ENCODE assay signal across 22 cellular contexts in genomic region chr17:48488548-48489106, GRCh38. TPM values are rescaled to one million over a fixed set of nuclear protein-coding genes. Genes with fewer than 3 reads are reported as not detected.
DNase-seq lines count a peak whose midpoint lies in the region; ATAC-seq, FAIRE-seq and TF ChIP-seq lines count a peak whose summit lies in the region.
"Had no signal": no experiment of that assay in that cellular context is flagged by ENCODE, and none has a peak within 500 bp of the region (broad histone marks: within the 10 kb centered on the region; RNA-seq: fewer than 3 reads in every experiment).

No MANE protein-coding gene starts in this region.

- FAIRE-seq in RCC 7860 (lab: Jason Lieb, UNC): no peak
- FAIRE-seq: frontal cortex, GM12891 had no signal

- in situ Hi-C loops in gastrocnemius medialis (cut with MboI; ENCODE audit: low sequenced_read_pairs in 4 of 4): no loop called here

- H3K4me3 ChIP-seq in spleen (no peak overlapping the region), gastrocnemius medialis (no peak overlapping the region)
- H3K4me3 ChIP-seq: lung, thoracic aorta had no signal

- H3K27ac ChIP-seq in spleen (no peak overlapping the region), gastrocnemius medialis (no peak overlapping the region)
- H3K27ac ChIP-seq: brain microvascular endothelial cell, thoracic aorta had no signal

- H3K36me3 Mint-ChIP-seq in natural killer cell treated with Interleukin-12 subunit alpha and Interleukin-12 subunit beta and Interleukin-15 and Interleukin-18, amount 100 ng/mL, for 72 hours: no peaks in the 10 kb centered on the region
- H3K36me3 Mint-ChIP-seq in natural killer cell: no peaks in the 10 kb centered on the region
- H3K36me3 Mint-ChIP-seq in type B pancreatic cell: no peaks in the 10 kb centered on the region
- H3K36me3 Mint-ChIP-seq: activated naive CD8-positive, alpha-beta T cell treated with anti-CD3 and anti-CD28 coated beads for 36 hours had no signal

- no peak for ATAC-seq in natural killer cell treated with Interleukin-12 subunit alpha and Interleukin-12 subunit beta and Interleukin-15 and Interleukin-18, amount 100 ng/mL, for 72 hours
- ATAC-seq in natural killer cell: no peak
- no peak for ATAC-seq in gastrocnemius medialis
- ATAC-seq in HG02870 (IDR thresholded peaks at IDR 0.05; ENCODE audit: unreplicated experiment): no peak
- ATAC-seq: activated CD4-positive, alpha-beta T cell treated with anti-CD3 and anti-CD28 coated beads for 36 hours had no signal

- no peaks in the 10 kb centered on the region for H3K9me3 Mint-ChIP-seq in natural killer cell treated with Interleukin-12 subunit alpha and Interleukin-12 subunit beta and Interleukin-15 and Interleukin-18, amount 100 ng/mL, for 72 hours
- H3K9me3 Mint-ChIP-seq in natural killer cell (no peaks in the 10 kb centered on the region), type B pancreatic cell (no peaks in the 10 kb centered on the region)
- H3K9me3 Mint-ChIP-seq: activated naive CD8-positive, alpha-beta T cell treated with anti-CD3 and anti-CD28 coated beads for 36 hours had no signal

- peak overlapping the region; percentile 30 to 78 for H3K27ac Mint-ChIP-seq in natural killer cell treated with Interleukin-12 subunit alpha and Interleukin-12 subunit beta and Interleukin-15 and Interleukin-18, amount 100 ng/mL, for 72 hours
- no peak overlapping the region for H3K27ac Mint-ChIP-seq in natural killer cell
- H3K27ac Mint-ChIP-seq in type B pancreatic cell: peak overlapping the region; percentile 75
- H3K27ac Mint-ChIP-seq: activated CD4-positive, alpha-beta T cell treated with anti-CD3 and anti-CD28 coated beads for 36 hours; activated naive CD8-positive, alpha-beta T cell treated with anti-CD3 and anti-CD28 coated beads for 36 hours had no signal

- H3K27me3 ChIP-seq in spleen (replicated peaks in 1 of 7) (peaks cover 0 to 37% (median 13%) of the 10 kb centered on the region in 7 donors), gastrocnemius medialis (peaks cover 0 to 5% (median 0%) of the 10 kb centered on the region in 3 donors)

- TF ChIP-seq POLR2A in erythroblast (IDR thresholded peaks at IDR 0.05; ENCODE audit: low read length) (peak; percentile 23), spleen (IDR thresholded peaks at IDR 0.05) (no peak), gastrocnemius medialis (IDR thresholded peaks at IDR 0.05) (no peak)

- peaks cover 28 to 49% of the 10 kb centered on the region in 2 donors for H3K4me1 Mint-ChIP-seq in natural killer cell treated with Interleukin-12 subunit alpha and Interleukin-12 subunit beta and Interleukin-15 and Interleukin-18, amount 100 ng/mL, for 72 hours (ENCODE audit: low read depth in 2 of 2)
- H3K4me1 Mint-ChIP-seq in natural killer cell: peaks cover 6 to 12% of the 10 kb centered on the region in 2 donors
- peaks cover 41% of the 10 kb centered on the region for H3K4me1 Mint-ChIP-seq in type B pancreatic cell (ENCODE audit: unreplicated experiment)

- H3K4me3 Mint-ChIP-seq in natural killer cell treated with Interleukin-12 subunit alpha and Interleukin-12 subunit beta and Interleukin-15 and Interleukin-18, amount 100 ng/mL, for 72 hours: peak overlapping the region; percentile 16
- no peak overlapping the region for H3K4me3 Mint-ChIP-seq in natural killer cell
- peak overlapping the region; percentile 51 for H3K4me3 Mint-ChIP-seq in type B pancreatic cell
- H3K4me3 Mint-ChIP-seq: activated CD4-positive, alpha-beta T cell treated with anti-CD3 and anti-CD28 coated beads for 36 hours; activated naive CD8-positive, alpha-beta T cell treated with anti-CD3 and anti-CD28 coated beads for 36 hours had no signal

- TF ChIP-seq CTCF in natural killer cell (IDR thresholded peaks at IDR 0.05) (no peak), type B pancreatic cell (conservative IDR thresholded peaks at IDR 0.05) (no peak), spleen (IDR thresholded peaks at IDR 0.05 in 8 of 11, conservative IDR thresholded peaks at IDR 0.05 in 3 of 11) (no peak), gastrocnemius medialis (IDR thresholded peaks at IDR 0.05 in 4 of 5, conservative IDR thresholded peaks at IDR 0.05 in 1 of 5) (no peak)

- DNase-seq in natural killer cell treated with Interleukin-12 subunit alpha and Interleukin-12 subunit beta and Interleukin-15 and Interleukin-18, amount 100 ng/mL, for 72 hours (ENCODE audit: low spot score): no peak
- DNase-seq in natural killer cell: no peak
- DNase-seq in RCC 7860 (ENCODE audit: low spot score): peak; percentile 12
- peak; percentile 92 to 96 for DNase-seq in erythroblast (lab: John Stamatoyannopoulos, UW)
- no peak for DNase-seq in type B pancreatic cell (ENCODE audit: extremely low spot score, unreplicated experiment)
- no peak for DNase-seq in spleen
- no peak for DNase-seq in gastrocnemius medialis
- DNase-seq: activated CD4-positive, alpha-beta T cell treated with anti-CD3 and anti-CD28 coated beads for 36 hours; activated naive CD8-positive, alpha-beta T cell treated with anti-CD3 and anti-CD28 coated beads for 36 hours; brain microvascular endothelial cell; cortex of kidney; GF-D8; Kasumi-1; NCI-H1417 treated with DMSO at 0.1 percent for 48 hours; NCI-H446; SHP77; stimulated activated CD4-positive, alpha-beta T cell treated with anti-CD3 and anti-CD28 coated beads, Interleukin-12 subunit alpha, Interleukin-12 subunit beta, amount 100 ng/mL, for 4 hours had no signal

- intact Hi-C loops in natural killer cell (cut with micrococcal nuclease) (no loop called here), spleen (cut with DNase I; ENCODE audit: low total_unique reads) (no loop called here), gastrocnemius medialis (cut with DNase I; ENCODE audit: low total_unique reads) (no loop called here)

- WGBS in spleen, 5 donors: 17 to 30% (median 26%) methylated on average over 3 of the region's 3 CpGs

- no peaks in the 10 kb centered on the region for H3K36me3 ChIP-seq in spleen
- no peaks in the 10 kb centered on the region for H3K36me3 ChIP-seq in gastrocnemius medialis
- H3K36me3 ChIP-seq: brain microvascular endothelial cell, thoracic aorta had no signal

- H3K4me1 ChIP-seq in spleen: peaks cover 15 to 39% (median 26%) of the 10 kb centered on the region in 6 donors
- peaks cover 6 to 9% of the 10 kb centered on the region in 2 donors for H3K4me1 ChIP-seq in gastrocnemius medialis

- H3K27me3 Mint-ChIP-seq in natural killer cell treated with Interleukin-12 subunit alpha and Interleukin-12 subunit beta and Interleukin-15 and Interleukin-18, amount 100 ng/mL, for 72 hours: no peaks in the 10 kb centered on the region
- H3K27me3 Mint-ChIP-seq in natural killer cell (ENCODE audit: low read depth in 2 of 2) (peaks cover 6 to 8% of the 10 kb centered on the region in 2 donors), type B pancreatic cell (peaks cover 6% of the 10 kb centered on the region)

- H3K9me3 ChIP-seq in spleen: no peaks in the 10 kb centered on the region
- H3K9me3 ChIP-seq in gastrocnemius medialis: no peaks in the 10 kb centered on the region
- H3K9me3 ChIP-seq: thoracic aorta had no signal

RNA-seq across cellular contexts. Expression of gene HOXB1, which starts 42.2 kb away (rescaled TPM):
- total RNA-seq in natural killer cell treated with Interleukin-12 subunit alpha and Interleukin-12 subunit beta and Interleukin-15 and Interleukin-18, amount 100 ng/mL, for 72 hours: not detected
- not detected for total RNA-seq in natural killer cell
- total RNA-seq in type B pancreatic cell (ENCODE audit: low replicate concordance): 0.29 and 0.79 TPM in 2 replicates
- total RNA-seq in spleen: not detected
- under 1 TPM in 1 of 3 donors, not detected in 2; 0.06 TPM for polyA plus RNA-seq in spleen
- not detected for total RNA-seq in gastrocnemius medialis
- total RNA-seq: activated CD4-positive, alpha-beta T cell treated with anti-CD3 and anti-CD28 coated beads for 36 hours; activated naive CD8-positive, alpha-beta T cell treated with anti-CD3 and anti-CD28 coated beads for 36 hours; frontal cortex; lung; thoracic aorta had no signal
- polyA plus RNA-seq: lung had no signal

RNA-seq across cellular contexts. Expression of gene HOXB2, which starts 56.3 kb away (rescaled TPM):
- total RNA-seq in natural killer cell treated with Interleukin-12 subunit alpha and Interleukin-12 subunit beta and Interleukin-15 and Interleukin-18, amount 100 ng/mL, for 72 hours: 10 to 100 TPM; 20.8 to 30.0 TPM
- total RNA-seq in natural killer cell (10 to 100 TPM; 21.6 to 30.5 (median 24.7) TPM), type B pancreatic cell (ENCODE audit: low replicate concordance) (35.6 and 36.5 TPM in 2 replicates), spleen (10 to 100 TPM in 4 of 7 donors, 1 to 10 TPM in 3; 5.9 to 21.9 (median 10.2) TPM), gastrocnemius medialis (10 to 100 TPM in 2 of 4 donors, 1 to 10 TPM in 2; 4.1 to 22.1 (median 10.4) TPM)
- 1 to 10 TPM; 7.2 to 8.2 (median 8.0) TPM for polyA plus RNA-seq in spleen
- total RNA-seq: frontal cortex had no signal

RNA-seq across cellular contexts. Expression of gene SKAP1, which starts 58.6 kb away (rescaled TPM):
- 10 to 100 TPM; 40.9 to 44.9 TPM for total RNA-seq in natural killer cell treated with Interleukin-12 subunit alpha and Interleukin-12 subunit beta and Interleukin-15 and Interleukin-18, amount 100 ng/mL, for 72 hours
- total RNA-seq in natural killer cell: 100 to 1,000 TPM; 168 to 227 (median 190) TPM
- 0.43 and 0.79 TPM in 2 replicates for total RNA-seq in type B pancreatic cell (ENCODE audit: low replicate concordance)
- total RNA-seq in spleen: 10 to 100 TPM; 11.7 to 26.5 (median 20.5) TPM
- polyA plus RNA-seq in spleen: 10 to 100 TPM; 11.5 to 28.9 (median 20.5) TPM
- total RNA-seq in gastrocnemius medialis: not detected

Comparison
In these comparisons a context has a peak if more than half of its experiments do, and no peak if none do; other contexts are left out.
1. H3K27ac Mint-ChIP-seq: peak in natural killer cell treated with Interleukin-12 subunit alpha and Interleukin-12 subunit beta and Interleukin-15 and Interleukin-18, amount 100 ng/mL, for 72 hours (2 of 2) and type B pancreatic cell (single experiment); none in natural killer cell (0 of 2).
2. DNase-seq: peak in RCC 7860 (single experiment) and erythroblast (2 of 2); none in natural killer cell treated with Interleukin-12 subunit alpha and Interleukin-12 subunit beta and Interleukin-15 and Interleukin-18, amount 100 ng/mL, for 72 hours (single experiment), natural killer cell (single experiment), type B pancreatic cell (single experiment), spleen (single experiment) and gastrocnemius medialis (0 of 2).